ENCODE assay signal across 10 cellular contexts in genomic region chr15:74784426-74784825, GRCh38. TPM values are rescaled to one million over a fixed set of nuclear protein-coding genes. Genes with fewer than 3 reads are reported as not detected.
A peak's percentile ranks its signal among the peaks of the same experiment; 100 is the strongest.
DNase-seq lines count a peak whose midpoint lies in the region; ATAC-seq, FAIRE-seq and TF ChIP-seq lines count a peak whose summit lies in the region.
"Had no signal": no experiment of that assay in that cellular context is flagged by ENCODE, and none has a peak within 500 bp of the region (broad histone marks: within the 10 kb centered on the region; RNA-seq: fewer than 3 reads in every experiment).

No MANE protein-coding gene starts in this region.

- no peak for ATAC-seq in activated naive CD4-positive, alpha-beta T cell treated with anti-CD3 and anti-CD28 coated beads, Interleukin-2, amount 50 U/mL, for 72 hours
- ATAC-seq in naive thymus-derived CD8-positive, alpha-beta T cell, result no peak
- no peak for ATAC-seq in HG02938 (IDR thresholded peaks at IDR 0.05; ENCODE audit: unreplicated experiment)

- H3K4me3 Mint-ChIP-seq in CD14-positive monocyte, result peak overlapping the region; percentile 95 to 97
- peak overlapping the region; percentile 85 to 97 (median 93) for H3K4me3 Mint-ChIP-seq in naive thymus-derived CD8-positive, alpha-beta T cell
- no peak overlapping the region for H3K4me3 Mint-ChIP-seq in Caco-2 (ENCODE audit: unreplicated experiment)

- H3K4me1 ChIP-seq in Caco-2, result peaks cover 40% of the 10 kb centered on the region

- H3K36me3 Mint-ChIP-seq in CD14-positive monocyte, result peaks cover 23 to 39% of the 10 kb centered on the region in 2 donors
- H3K36me3 Mint-ChIP-seq in activated naive CD4-positive, alpha-beta T cell treated with anti-CD3 and anti-CD28 coated beads, Interleukin-2, amount 50 U/mL, for 72 hours, result peaks cover 50 to 72% of the 10 kb centered on the region in 2 donors
- H3K36me3 Mint-ChIP-seq in naive thymus-derived CD8-positive, alpha-beta T cell, result peaks cover 0 to 3% (median 0%) of the 10 kb centered on the region in 3 donors
- peaks cover 5% of the 10 kb centered on the region for H3K36me3 Mint-ChIP-seq in Caco-2 (ENCODE audit: insufficient read depth, unreplicated experiment)

- no peak overlapping the region for H3K4me3 ChIP-seq in Caco-2 (ENCODE audit: low read depth, low read length)

- H3K27me3 Mint-ChIP-seq in CD14-positive monocyte (ENCODE audit: low read depth in 3 of 3) (peaks cover 0 to 5% (median 0%) of the 10 kb centered on the region in 3 donors), Caco-2 (ENCODE audit: insufficient read depth, unreplicated experiment) (no peaks in the 10 kb centered on the region)
- peaks cover 0 to 2% (median 0%) of the 10 kb centered on the region in 5 donors for H3K27me3 Mint-ChIP-seq in naive thymus-derived CD8-positive, alpha-beta T cell

- H3K27ac Mint-ChIP-seq in CD14-positive monocyte (peak overlapping the region; percentile 39 to 100 (median 99)), Caco-2 (ENCODE audit: unreplicated experiment) (no peak overlapping the region)
- peak overlapping the region; percentile 94 to 99 for H3K27ac Mint-ChIP-seq in activated naive CD4-positive, alpha-beta T cell treated with anti-CD3 and anti-CD28 coated beads, Interleukin-2, amount 50 U/mL, for 72 hours
- peak overlapping the region; percentile 94 to 99 (median 98) for H3K27ac Mint-ChIP-seq in naive thymus-derived CD8-positive, alpha-beta T cell

- no peaks in the 10 kb centered on the region for H3K9me3 ChIP-seq in Caco-2

- DNase-seq in CD14-positive monocyte (ENCODE audit: low spot score) (no peak), GM18507 (ENCODE audit: extremely low spot score, insufficient read length, low read depth) (no peak), Caco-2 (no peak), COR-L47 (lab: John Stamatoyannopoulos, UW) (no peak), DMS53 (lab: John Stamatoyannopoulos, UW) (no peak)
- DNase-seq in activated naive CD4-positive, alpha-beta T cell treated with anti-CD3 and anti-CD28 coated beads, Interleukin-2, amount 50 U/mL, for 72 hours (ENCODE audit: low spot score in 2 of 2), result no peak
- no peak for DNase-seq in naive thymus-derived CD8-positive, alpha-beta T cell

- H3K9me3 Mint-ChIP-seq in CD14-positive monocyte, result peaks cover 0 to 3% (median 0%) of the 10 kb centered on the region in 7 donors
- no peaks in the 10 kb centered on the region for H3K9me3 Mint-ChIP-seq in activated naive CD4-positive, alpha-beta T cell treated with anti-CD3 and anti-CD28 coated beads, Interleukin-2, amount 50 U/mL, for 72 hours
- H3K9me3 Mint-ChIP-seq in naive thymus-derived CD8-positive, alpha-beta T cell, result no peaks in the 10 kb centered on the region
- H3K9me3 Mint-ChIP-seq in Caco-2 (ENCODE audit: unreplicated experiment), result no peaks in the 10 kb centered on the region

- TF ChIP-seq CTCF in CD14-positive monocyte (IDR thresholded peaks at IDR 0.05), result peak; percentile 2
- no peak for TF ChIP-seq CTCF in Caco-2 (IDR thresholded peaks at IDR 0.05; ENCODE audit: insufficient read depth in 1 of 2, low read depth in 1 of 2, low read length in 1 of 2, severe bottlenecking in 1 of 2, unreplicated experiment in 1 of 2)

- no peaks in the 10 kb centered on the region for H3K36me3 ChIP-seq in Caco-2 (ENCODE audit: control insufficient read depth, insufficient read depth, low read length)

- FAIRE-seq in GM18507 (lab: Jason Lieb, UNC), result peak; percentile 47
- FAIRE-seq: G401.6 had no signal

- no peaks in the 10 kb centered on the region for H3K27me3 ChIP-seq in Caco-2 (replicated peaks; ENCODE audit: control insufficient read depth, insufficient read depth, low read length)

- H3K4me1 Mint-ChIP-seq in CD14-positive monocyte (peaks cover 78% of the 10 kb centered on the region), Caco-2 (ENCODE audit: low read depth, unreplicated experiment) (peaks cover 22% of the 10 kb centered on the region)
- H3K4me1 Mint-ChIP-seq in naive thymus-derived CD8-positive, alpha-beta T cell, result peaks cover 46 to 77% (median 69%) of the 10 kb centered on the region in 4 donors

- BruUV-seq in Caco-2 (replicated peaks; lab: Mats Ljungman, UMichigan), result no TSS peak

- CTCF ChIA-PET in Caco-2 (lab: Charles Lee), result interaction anchor here (1.5 kb wide), 1 partner anchor 13 kb away, joined by 6 read pairs; no protein-coding TSS in a partner anchor

- intact Hi-C loops in CD14-positive monocyte (cut with micrococcal nuclease) (loop anchor here in 1 of 2 donors (2.0 kb wide), 1 partner anchor 14 kb away; no protein-coding TSS in a partner anchor), Caco-2 (cut with micrococcal nuclease; ENCODE audit: unreplicated experiment) (no loop called here)

- POLR2A ChIA-PET in naive thymus-derived CD8-positive, alpha-beta T cell (lab: Charles Lee), result interaction anchor here (0.5 to 32.7 kb wide), 9 partner anchors 2 to 170 kb away, joined by 3 to 1300 read pairs (median 7); partner anchors contain the start of genes CSK and ULK3
- POLR2A ChIA-PET in Caco-2 (lab: Charles Lee), result interaction anchor here (0.6 kb wide), 1 partner anchor 123 kb away, joined by 3 read pairs; no protein-coding TSS in a partner anchor

RNA-seq across cellular contexts. Expression of gene CSK, which starts 2.5 kb away (rescaled TPM):
- polyA plus RNA-seq in CD14-positive monocyte, result 100 to 1,000 TPM in 1 of 2 donors, 10 to 100 TPM in 1; 79.0 to 106 TPM
- total RNA-seq in activated naive CD4-positive, alpha-beta T cell treated with anti-CD3 and anti-CD28 coated beads, Interleukin-2, amount 50 U/mL, for 72 hours, result 100 to 1,000 TPM; 231 to 297 TPM
- total RNA-seq in naive thymus-derived CD8-positive, alpha-beta T cell, result 100 to 1,000 TPM; 220 TPM
- 100 to 1,000 TPM in 1 of 3 donors, 10 to 100 TPM in 2; 70.8 to 124 (median 79.8) TPM for polyA plus RNA-seq in naive thymus-derived CD8-positive, alpha-beta T cell
- total RNA-seq in Caco-2 (2022), result 62.7 and 62.8 TPM in 2 replicates

RNA-seq across cellular contexts. Expression of gene LMAN1L, which starts 28.2 kb away (rescaled TPM):
- polyA plus RNA-seq in CD14-positive monocyte, result not detected
- 1 to 10 TPM in 1 of 2 donors, under 1 TPM in 1; 0.27 to 1.1 TPM for total RNA-seq in activated naive CD4-positive, alpha-beta T cell treated with anti-CD3 and anti-CD28 coated beads, Interleukin-2, amount 50 U/mL, for 72 hours
- under 1 TPM; 0.57 to 0.80 TPM for total RNA-seq in naive thymus-derived CD8-positive, alpha-beta T cell
- not detected for polyA plus RNA-seq in naive thymus-derived CD8-positive, alpha-beta T cell
- not detected in 2 replicates for total RNA-seq in Caco-2 (2022)
- total RNA-seq: fibroblast of villous mesenchyme had no signal

RNA-seq across cellular contexts. Expression of gene CYP1A2, which starts 35.8 kb away (rescaled TPM):
- polyA plus RNA-seq in CD14-positive monocyte, result not detected
- not detected for total RNA-seq in activated naive CD4-positive, alpha-beta T cell treated with anti-CD3 and anti-CD28 coated beads, Interleukin-2, amount 50 U/mL, for 72 hours
- not detected for total RNA-seq in naive thymus-derived CD8-positive, alpha-beta T cell
- polyA plus RNA-seq in naive thymus-derived CD8-positive, alpha-beta T cell, result not detected
- not detected in 2 replicates for total RNA-seq in Caco-2 (2022)
- total RNA-seq: fibroblast of villous mesenchyme had no signal

RNA-seq across cellular contexts. Expression of gene CPLX3, which starts 42.0 kb away (rescaled TPM):
- polyA plus RNA-seq in CD14-positive monocyte, result not detected
- total RNA-seq in activated naive CD4-positive, alpha-beta T cell treated with anti-CD3 and anti-CD28 coated beads, Interleukin-2, amount 50 U/mL, for 72 hours, result under 1 TPM in 1 of 2 donors, not detected in 1; 0.25 TPM
- under 1 TPM; 0.39 to 0.44 TPM for total RNA-seq in naive thymus-derived CD8-positive, alpha-beta T cell
- polyA plus RNA-seq in naive thymus-derived CD8-positive, alpha-beta T cell, result not detected
- total RNA-seq in Caco-2 (2022), result not detected in 2 replicates
- total RNA-seq: fibroblast of villous mesenchyme had no signal

RNA-seq across cellular contexts. Expression of gene ULK3, which starts 58.5 kb away (rescaled TPM):
- polyA plus RNA-seq in CD14-positive monocyte, result 10 to 100 TPM in 1 of 2 donors, 1 to 10 TPM in 1; 9.4 to 16.0 TPM
- 10 to 100 TPM; 37.6 to 50.3 TPM for total RNA-seq in activated naive CD4-positive, alpha-beta T cell treated with anti-CD3 and anti-CD28 coated beads, Interleukin-2, amount 50 U/mL, for 72 hours
- total RNA-seq in naive thymus-derived CD8-positive, alpha-beta T cell, result 10 to 100 TPM; 82.8 to 83.6 TPM
- 10 to 100 TPM; 16.3 to 32.2 (median 16.6) TPM for polyA plus RNA-seq in naive thymus-derived CD8-positive, alpha-beta T cell
- 28.2 and 33.4 TPM in 2 replicates for total RNA-seq in Caco-2 (2022)
